In the genomic region with DNA sequence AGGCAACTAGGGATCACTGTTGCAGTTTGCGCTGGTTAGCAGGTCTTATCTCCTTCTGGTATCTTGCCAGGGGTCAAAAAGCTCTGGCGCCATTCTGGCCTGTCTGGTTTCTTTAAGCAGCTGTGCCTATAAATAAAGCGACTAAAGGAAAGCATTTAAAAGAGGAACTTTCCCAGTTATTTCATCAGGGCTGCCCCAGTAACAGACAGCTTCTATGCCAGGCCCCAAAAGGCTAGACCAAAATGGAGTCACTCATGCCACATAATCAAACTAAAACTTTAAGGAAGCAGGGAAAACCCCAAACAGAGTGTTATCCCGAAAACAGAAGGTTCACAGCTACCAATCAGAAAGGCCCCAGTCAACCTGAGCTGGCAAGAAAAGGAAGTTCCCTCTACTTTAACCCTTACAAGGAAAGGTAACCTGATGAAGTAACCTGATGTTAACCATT, we compare ENCODE assay signal across 12 cellular contexts. TPM values are rescaled to one million over a fixed set of nuclear protein-coding genes. Genes with fewer than 3 reads are reported as not detected.
DNase-seq lines count a peak whose midpoint lies in the region; ATAC-seq and TF ChIP-seq lines count a peak whose summit lies in the region.
"Had no signal": no experiment of that assay in that cellular context is flagged by ENCODE, and none has a peak within 500 bp of the region (broad histone marks: within the 10 kb centered on the region; RNA-seq: fewer than 3 reads in every experiment).

No MANE protein-coding gene starts in this region.

- CTCF ChIA-PET in RWPE1 (lab: Yijun Ruan, JAX): no interaction called here

- no peak for ATAC-seq in psoas muscle
- no peak for ATAC-seq in HG03520 (IDR thresholded peaks at IDR 0.05; ENCODE audit: unreplicated experiment)
- ATAC-seq: sciatic nerve had no signal

- H3K27ac Mint-ChIP-seq in activated T-helper 2 cell treated with anti-CD3 and anti-CD28 coated beads, Interferon-gamma antibody, Interleukin-2, Interleukin-4, amounts not matched to agents 10 μg/mL and 5 μg/mL and 100 μg/mL, durations not matched to agents 14 hours and 24 hours and 36 hours: no peak overlapping the region
- H3K27ac Mint-ChIP-seq: activated naive CD4-positive, alpha-beta T cell treated with anti-CD3 and anti-CD28 coated beads, Interleukin-2, amount 50 U/mL, for 24 hours had no signal

- DNase-seq in HL-60 (ENCODE audit: low read depth in 1 of 2, low spot score in 1 of 2) (peak; percentile 32 to 70), RWPE1 (ENCODE audit: low spot score) (no peak), fibroblast of the aortic adventitia (ENCODE audit: low read depth) (peak; percentile 22), psoas muscle (no peak), inferior parietal cortex (ENCODE audit: extremely low spot score) (no peak), WERI-Rb-1 (no peak)
- DNase-seq in activated T-helper 2 cell treated with anti-CD3 and anti-CD28 coated beads, Interferon-gamma antibody, Interleukin-2, Interleukin-4, amounts not matched to agents 10 μg/mL and 5 μg/mL and 100 μg/mL, durations not matched to agents 14 hours and 24 hours and 36 hours (ENCODE audit: low spot score): no peak
- DNase-seq: NCI-H446 treated with DMSO at 0.1 percent for 48 hours had no signal

- TF ChIP-seq CTCF in HL-60 (IDR thresholded peaks at IDR 0.05; ENCODE audit: insufficient read depth, low read length) (no peak), RWPE1 (conservative IDR thresholded peaks at IDR 0.05; ENCODE audit: low read depth) (no peak), fibroblast of the aortic adventitia (IDR thresholded peaks at IDR 0.05; ENCODE audit: insufficient read depth, low read length) (no peak), psoas muscle (IDR thresholded peaks at IDR 0.05) (no peak), WERI-Rb-1 (IDR thresholded peaks at IDR 0.05; ENCODE audit: low read depth, low read length) (no peak)

- no peaks in the 10 kb centered on the region for H3K27me3 ChIP-seq in HL-60 (ENCODE audit: insufficient read depth, poor library complexity, severe bottlenecking)
- H3K27me3 ChIP-seq in psoas muscle (ENCODE audit: insufficient read depth in 3 of 3, low read length in 2 of 3): no peaks in the 10 kb centered on the region
- no peaks in the 10 kb centered on the region for H3K27me3 ChIP-seq in WERI-Rb-1 (ENCODE audit: insufficient read depth, low read depth, severe bottlenecking)

- H3K9me3 ChIP-seq in psoas muscle (no peaks in the 10 kb centered on the region), WERI-Rb-1 (ENCODE audit: severe bottlenecking) (no peaks in the 10 kb centered on the region)
- H3K9me3 ChIP-seq: HAP-1 had no signal

- no peaks in the 10 kb centered on the region for H3K36me3 Mint-ChIP-seq in activated T-helper 2 cell treated with anti-CD3 and anti-CD28 coated beads, Interferon-gamma antibody, Interleukin-2, Interleukin-4, amounts not matched to agents 10 μg/mL and 5 μg/mL and 100 μg/mL, durations not matched to agents 14 hours and 24 hours and 36 hours (ENCODE audit: low read depth)
- H3K36me3 Mint-ChIP-seq: activated naive CD4-positive, alpha-beta T cell treated with anti-CD3 and anti-CD28 coated beads, Interleukin-2, amount 50 U/mL, for 24 hours had no signal

- POLR2A ChIA-PET in RWPE1 (lab: Yijun Ruan, JAX; ENCODE audit: low non-redundant PET): no interaction called here

- H3K4me1 Mint-ChIP-seq in activated T-helper 2 cell treated with anti-CD3 and anti-CD28 coated beads, Interferon-gamma antibody, Interleukin-2, Interleukin-4, amounts not matched to agents 10 μg/mL and 5 μg/mL and 100 μg/mL, durations not matched to agents 14 hours and 24 hours and 36 hours (ENCODE audit: low read depth): peaks cover 26% of the 10 kb centered on the region

- no peak overlapping the region for H3K4me3 ChIP-seq in HL-60 (replicated peaks; ENCODE audit: insufficient read depth, low read length)
- no peak overlapping the region for H3K4me3 ChIP-seq in fibroblast of the aortic adventitia (ENCODE audit: low read depth, low read length)
- H3K4me3 ChIP-seq in psoas muscle: no peak overlapping the region
- H3K4me3 ChIP-seq in WERI-Rb-1 (ENCODE audit: low read depth, low read length): no peak overlapping the region
- H3K4me3 ChIP-seq: HAP-1 had no signal

- H3K4me1 ChIP-seq in psoas muscle: peaks cover 22% of the 10 kb centered on the region

- intact Hi-C loops in psoas muscle (cut with DNase I): loop anchor here in 1 of 2 donors (2.0 kb wide), 1 partner anchor 33 kb away; no protein-coding TSS in a partner anchor
- intact Hi-C loops in activated T-helper 2 cell treated with anti-CD3 and anti-CD28 coated beads, Interferon-gamma antibody, Interleukin-2, Interleukin-4, amounts not matched to agents 10 μg/mL and 5 μg/mL and 100 μg/mL, durations not matched to agents 14 hours and 24 hours and 36 hours (cut with micrococcal nuclease): no loop called here

- WGBS in psoas muscle, 3 donors: 39 to 71% (median 42%) methylated on average over 4 of the region's 4 CpGs

- H3K36me3 ChIP-seq in psoas muscle (ENCODE audit: insufficient read depth in 1 of 2, low read depth in 1 of 2): no peaks in the 10 kb centered on the region
- no peaks in the 10 kb centered on the region for H3K36me3 ChIP-seq in WERI-Rb-1
- H3K36me3 ChIP-seq: HAP-1 had no signal

- no peak overlapping the region for H3K4me3 Mint-ChIP-seq in activated T-helper 2 cell treated with anti-CD3 and anti-CD28 coated beads, Interferon-gamma antibody, Interleukin-2, Interleukin-4, amounts not matched to agents 10 μg/mL and 5 μg/mL and 100 μg/mL, durations not matched to agents 14 hours and 24 hours and 36 hours (ENCODE audit: low read depth)
- H3K4me3 Mint-ChIP-seq: activated naive CD4-positive, alpha-beta T cell treated with anti-CD3 and anti-CD28 coated beads, Interleukin-2, amount 50 U/mL, for 24 hours had no signal

- H3K27ac ChIP-seq in HL-60 (replicated peaks) (peak overlapping the region; percentile 14; the same call in 1 of the 2 replicates), RWPE1 (peak overlapping the region; percentile 54; the same call in 1 of the 2 replicates), psoas muscle (peak overlapping the region; percentile 46), WERI-Rb-1 (no peak overlapping the region)

- peaks cover 12% of the 10 kb centered on the region for H3K27me3 Mint-ChIP-seq in activated T-helper 2 cell treated with anti-CD3 and anti-CD28 coated beads, Interferon-gamma antibody, Interleukin-2, Interleukin-4, amounts not matched to agents 10 μg/mL and 5 μg/mL and 100 μg/mL, durations not matched to agents 14 hours and 24 hours and 36 hours (ENCODE audit: low read depth)
- H3K27me3 Mint-ChIP-seq: activated naive CD4-positive, alpha-beta T cell treated with anti-CD3 and anti-CD28 coated beads, Interleukin-2, amount 50 U/mL, for 24 hours had no signal

- no peaks in the 10 kb centered on the region for H3K9me3 Mint-ChIP-seq in activated T-helper 2 cell treated with anti-CD3 and anti-CD28 coated beads, Interferon-gamma antibody, Interleukin-2, Interleukin-4, amounts not matched to agents 10 μg/mL and 5 μg/mL and 100 μg/mL, durations not matched to agents 14 hours and 24 hours and 36 hours
- H3K9me3 Mint-ChIP-seq: activated naive CD4-positive, alpha-beta T cell treated with anti-CD3 and anti-CD28 coated beads, Interleukin-2, amount 50 U/mL, for 24 hours had no signal

RNA-seq across cellular contexts. Expression of a gene that starts 41.2 kb away (rescaled TPM):
- total RNA-seq in fibroblast of the aortic adventitia (ENCODE audit: low replicate concordance) (43.7 and 62.2 TPM in 2 replicates), psoas muscle (100 to 1,000 TPM in 1 of 4 donors, 10 to 100 TPM in 3; 72.8 to 125 (median 91.0) TPM)
- polyA plus RNA-seq in psoas muscle: 100 to 1,000 TPM in 1 of 3 donors, 10 to 100 TPM in 2; 66.0 to 227 (median 81.8) TPM
- total RNA-seq in activated T-helper 2 cell treated with anti-CD3 and anti-CD28 coated beads, Interferon-gamma antibody, Interleukin-2, Interleukin-4, amounts not matched to agents 10 μg/mL and 5 μg/mL and 100 μg/mL, durations not matched to agents 14 hours and 24 hours and 36 hours: 322 and 323 TPM in 2 replicates

Comparison
In these comparisons a context has a peak if more than half of its experiments do, and no peak if none do; other contexts are left out.
1. DNase-seq: peak in HL-60 (2 of 2) and fibroblast of the aortic adventitia (single experiment); none in RWPE1 (single experiment), psoas muscle (0 of 2), inferior parietal cortex (single experiment), WERI-Rb-1 (single experiment) and activated T-helper 2 cell treated with anti-CD3 and anti-CD28 coated beads, Interferon-gamma antibody, Interleukin-2, Interleukin-4, amounts not matched to agents 10 μg/mL and 5 μg/mL and 100 μg/mL, durations not matched to agents 14 hours and 24 hours and 36 hours (single experiment).